In the genomic region with DNA sequence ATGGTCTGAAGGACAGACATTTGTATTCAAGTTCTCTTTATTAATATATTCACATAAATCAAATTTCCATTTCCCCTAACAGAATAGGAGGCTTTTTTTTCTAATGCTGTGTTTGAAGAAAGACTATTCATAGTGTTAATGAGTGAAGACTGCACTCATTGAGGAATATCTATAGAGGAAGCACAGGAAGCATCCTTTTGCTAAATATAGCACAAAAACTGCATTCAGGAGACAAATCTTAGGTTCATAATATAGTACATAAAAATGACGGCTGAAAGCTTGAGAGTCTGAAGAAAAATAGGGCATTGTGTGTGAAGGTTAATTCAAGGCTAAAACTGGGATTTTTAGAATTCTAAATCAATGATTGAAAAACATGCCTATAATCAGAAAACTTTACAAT, we compare ENCODE assay signal across 16 cellular contexts.
"Had no signal": no experiment of that assay in that cellular context is flagged by ENCODE, and none has a peak within 500 bp of the region (broad histone marks: within the 10 kb centered on the region; RNA-seq: fewer than 3 reads in every experiment).

No MANE protein-coding gene starts in this region.

- DNase-seq: dermis blood vessel endothelial cell; dorsolateral prefrontal cortex; effector CD4-positive, alpha-beta T cell; effector memory CD4-positive, alpha-beta T cell; erythroblast; esophagus squamous epithelium; foreskin fibroblast; heart left ventricle; hypothalamus; left cardiac atrium; left lung; left ventricle myocardium superior; lower lobe of right lung; mesenchymal stem cell; midbrain; naive thymus-derived CD4-positive, alpha-beta T cell had no signal

- H3K9me3 Mint-ChIP-seq: naive thymus-derived CD4-positive, alpha-beta T cell had no signal

- H3K4me3 Mint-ChIP-seq: naive thymus-derived CD4-positive, alpha-beta T cell had no signal

- H3K27ac Mint-ChIP-seq: naive thymus-derived CD4-positive, alpha-beta T cell had no signal

- H3K4me1 Mint-ChIP-seq: naive thymus-derived CD4-positive, alpha-beta T cell had no signal

- H3K36me3 Mint-ChIP-seq: naive thymus-derived CD4-positive, alpha-beta T cell had no signal
